Comparison of ENCODE assay signal across 32 cellular contexts in the genomic region with DNA sequence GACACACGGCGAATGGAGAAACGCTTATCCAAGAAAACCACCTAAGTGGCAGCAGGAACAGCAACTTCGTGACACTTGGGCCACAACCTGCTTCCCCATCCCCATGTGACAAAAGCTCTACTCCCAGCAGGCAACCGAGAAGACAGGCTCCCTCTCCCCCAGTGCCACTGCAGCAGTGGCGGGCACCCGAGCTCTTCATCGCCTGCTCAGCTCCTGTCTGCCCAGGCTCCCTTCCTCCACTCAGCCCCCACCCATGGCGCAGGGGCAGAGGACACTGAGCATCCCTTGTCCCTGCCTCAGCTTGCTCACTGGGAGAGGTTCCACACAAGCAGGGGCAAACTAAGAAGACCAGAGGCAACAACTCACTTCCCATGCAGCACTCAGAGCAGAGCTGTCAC. TPM values are rescaled to one million over a fixed set of nuclear protein-coding genes. Genes with fewer than 3 reads are reported as not detected.
DNase-seq lines count a peak whose midpoint lies in the region; ATAC-seq, FAIRE-seq and TF ChIP-seq lines count a peak whose summit lies in the region.
"Had no signal": no experiment of that assay in that cellular context is flagged by ENCODE, and none has a peak within 500 bp of the region (broad histone marks: within the 10 kb centered on the region; RNA-seq: fewer than 3 reads in every experiment).

No MANE protein-coding gene starts in this region.

- TF ChIP-seq CTCF in kidney (IDR thresholded peaks at IDR 0.05; ENCODE audit: borderline replicate concordance, extremely low read depth, insufficient read depth) (no peak), pancreas (IDR thresholded peaks at IDR 0.05) (no peak), upper lobe of right lung (IDR thresholded peaks at IDR 0.05) (no peak)

- H3K4me3 ChIP-seq in kidney (ENCODE audit: low read length in 2 of 2) (no peak overlapping the region), pancreas (no peak overlapping the region), upper lobe of right lung (no peak overlapping the region)
- H3K4me3 ChIP-seq: colonic mucosa, prostate gland had no signal

- H3K9me3 ChIP-seq in kidney (ENCODE audit: control insufficient read depth in 1 of 2, low read length in 2 of 2) (peaks cover 8 to 21% of the 10 kb centered on the region in 2 donors), pancreas (peaks cover 0 to 4% (median 0%) of the 10 kb centered on the region in 4 donors), upper lobe of right lung (peaks cover 30% of the 10 kb centered on the region)
- H3K9me3 ChIP-seq: colonic mucosa, prostate gland had no signal

- H3K36me3 ChIP-seq in kidney (ENCODE audit: control insufficient read depth in 1 of 2, insufficient read depth in 2 of 2, low read length in 2 of 2) (peaks cover 3 to 19% of the 10 kb centered on the region in 2 donors), pancreas (peaks cover 0 to 5% (median 0%) of the 10 kb centered on the region in 3 donors), upper lobe of right lung (peaks cover 19% of the 10 kb centered on the region)
- H3K36me3 ChIP-seq: colonic mucosa, prostate gland had no signal

- intact Hi-C loops in kidney (cut with DNase I) (no loop called here), pancreas (cut with DNase I) (no loop called here), upper lobe of right lung (cut with DNase I) (no loop called here)

- ATAC-seq in pancreas: no peak
- no peak for ATAC-seq in upper lobe of right lung
- no peak for ATAC-seq in HG03097 (IDR thresholded peaks at IDR 0.05; ENCODE audit: low FRiP score, unreplicated experiment)
- no peak for ATAC-seq in GM21360 (IDR thresholded peaks at IDR 0.05; ENCODE audit: unreplicated experiment)
- ATAC-seq: activated T-helper 17 cell treated with anti-CD3 and anti-CD28 coated beads, Interleukin-2, amount 50 U/mL, for 72 hours; stimulated activated effector memory CD8-positive, alpha-beta T cell treated with anti-CD3 and anti-CD28 coated beads, Interleukin-12 subunit alpha, Interleukin-12 subunit beta, amount 100 ng/mL, for 72 hours had no signal

- peak; percentile 42 for DNase-seq in activated effector memory CD4-positive, alpha-beta T cell treated with anti-CD3 and anti-CD28 coated beads, Interleukin-2, amount 50 U/mL, for 16 hours
- no peak for DNase-seq in activated effector memory CD4-positive, alpha-beta T cell treated with Interleukin-2 at 50 U/mL for 16 hours
- DNase-seq in kidney (peak; percentile 37), pancreas (peak in 4 of 6 donors; percentile 1 to 44 (median 14)), upper lobe of right lung (peak; percentile 37), GM19238 (ENCODE audit: insufficient read length, low spot score) (no peak)
- DNase-seq: activated CD4-positive, alpha-beta T cell treated with anti-CD3 and anti-CD28 coated beads, Interleukin-2, amount 50 U/mL, for 48 hours; Calu3; colonic mucosa; DND-41; effector memory CD4-positive, alpha-beta T cell; GF-D8; H7; hippocampal formation; mesenchymal stem cell; MM.1S; NCI-H1105 treated with DMSO at 0.1 percent for 48 hours; NCI-H187 treated with DMSO at 0.1 percent for 48 hours; NCI-H510A treated with DMSO at 0.1 percent for 48 hours; SK-N-SH; stimulated activated CD4-positive, alpha-beta T cell treated with anti-CD3 and anti-CD28 coated beads, Interleukin-15, amount 100 ng/mL, for 24 hours; stimulated activated CD4-positive, alpha-beta T cell treated with anti-CD3 and anti-CD28 coated beads, Interleukin-4, amount 100 ng/mL, for 4 hours; substantia nigra had no signal

- H3K27ac ChIP-seq in kidney (ENCODE audit: low read depth in 2 of 2, low read length in 2 of 2) (no peak overlapping the region), pancreas (no peak overlapping the region), upper lobe of right lung (no peak overlapping the region)
- H3K27ac ChIP-seq: colonic mucosa, prostate gland had no signal

- peaks cover 7 to 11% of the 10 kb centered on the region in 2 donors for H3K4me1 ChIP-seq in kidney (ENCODE audit: control insufficient read depth in 1 of 2, insufficient read depth in 1 of 2, low read depth in 1 of 2, low read length in 2 of 2)
- H3K4me1 ChIP-seq in pancreas: peaks cover 7 to 18% (median 15%) of the 10 kb centered on the region in 3 donors
- H3K4me1 ChIP-seq in upper lobe of right lung: no peaks in the 10 kb centered on the region
- H3K4me1 ChIP-seq: colonic mucosa had no signal

- WGBS in pancreas, 2 donors: 97 to 100% methylated on average over 9 of the region's 9 CpGs

- H3K9ac ChIP-seq in kidney (ENCODE audit: low read length in 2 of 2): no peak overlapping the region
- H3K9ac ChIP-seq: SK-N-SH had no signal

- FAIRE-seq in kidney (lab: Jason Lieb, UNC): no peak
- no peak for FAIRE-seq in pancreas (lab: Jason Lieb, UNC)
- FAIRE-seq: A204.1, HepG2, urothelium cell line had no signal

- H3K27me3 ChIP-seq in pancreas (no peaks in the 10 kb centered on the region), upper lobe of right lung (no peaks in the 10 kb centered on the region)
- H3K27me3 ChIP-seq: colonic mucosa had no signal

RNA-seq across cellular contexts. Expression of gene SLC66A2, which starts 22.9 kb away (rescaled TPM):
- 45.5 TPM for total RNA-seq in kidney
- 41.9 TPM for polyA plus RNA-seq in kidney (ENCODE audit: insufficient read depth, low read depth, low replicate concordance)
- total RNA-seq in pancreas: 10 to 100 TPM; 19.6 to 24.3 (median 21.7) TPM
- polyA plus RNA-seq in pancreas: 10 to 100 TPM; 34.1 to 36.1 TPM
- total RNA-seq in upper lobe of right lung: 59.5 TPM

RNA-seq across cellular contexts. Expression of gene HSBP1L1, which starts 35.9 kb away (rescaled TPM):
- total RNA-seq in kidney: 26.0 TPM
- 43.6 TPM for polyA plus RNA-seq in kidney (ENCODE audit: insufficient read depth, low read depth, low replicate concordance)
- 10 to 100 TPM in 5 of 6 donors, 1 to 10 TPM in 1; 9.2 to 14.6 (median 12.7) TPM for total RNA-seq in pancreas
- polyA plus RNA-seq in pancreas: 10 to 100 TPM; 42.9 to 43.6 TPM
- 48.7 TPM for total RNA-seq in upper lobe of right lung
- total RNA-seq: myocyte had no signal

RNA-seq across cellular contexts. Expression of gene TXNL4A, which starts 59.8 kb away (rescaled TPM):
- 76.7 TPM for total RNA-seq in kidney
- 178 TPM for polyA plus RNA-seq in kidney (ENCODE audit: insufficient read depth, low read depth, low replicate concordance)
- total RNA-seq in pancreas: 10 to 100 TPM; 40.5 to 60.8 (median 46.0) TPM
- 10 to 100 TPM; 50.9 to 64.6 TPM for polyA plus RNA-seq in pancreas
- 80.7 TPM for total RNA-seq in upper lobe of right lung

Comparison
In these comparisons a context has a peak if more than half of its experiments do, and no peak if none do; other contexts are left out.
1. DNase-seq: peak in activated effector memory CD4-positive, alpha-beta T cell treated with anti-CD3 and anti-CD28 coated beads, Interleukin-2, amount 50 U/mL, for 16 hours (single experiment), kidney (single experiment), pancreas (4 of 6) and upper lobe of right lung (single experiment); none in activated effector memory CD4-positive, alpha-beta T cell treated with Interleukin-2 at 50 U/mL for 16 hours (single experiment) and GM19238 (single experiment).